In genomic region chr12:64221656-64222010, GRCh38 we compare ENCODE assay signal across 8 cellular contexts. TPM values are rescaled to one million over a fixed set of nuclear protein-coding genes. Genes with fewer than 3 reads are reported as not detected.
DNase-seq lines count a peak whose midpoint lies in the region; ATAC-seq and TF ChIP-seq lines count a peak whose summit lies in the region.

No MANE protein-coding gene starts in this region.

- CTCF ChIA-PET in activated CD4-positive, alpha-beta T cell treated with anti-CD3 and anti-CD28 coated beads for 36 hours (lab: Charles Lee): interaction anchor here (0.7 to 1.4 kb wide), 3 partner anchors 366 to 935 kb away, joined by 3 to 6 read pairs (median 4); partner anchors contain the start of gene SRGAP1

- DNase-seq in activated CD4-positive, alpha-beta T cell treated with anti-CD3 and anti-CD28 coated beads for 36 hours: peak; percentile 74
- DNase-seq in activated CD4-positive, alpha-beta T cell treated with anti-CD3 and anti-CD28 coated beads, Interleukin-2, amount 50 U/mL, for 1 hour: no peak
- DNase-seq in NCI-H187 (lab: John Stamatoyannopoulos, UW) (peak; percentile 78 to 95), T-helper 9 cell (peak; percentile 47), cerebellum (ENCODE audit: low spot score) (peak; percentile 72), kidney epithelial cell (ENCODE audit: low read depth) (peak; percentile 43)
- peak; percentile 16 to 55 (median 47) for DNase-seq in stimulated activated CD4-positive, alpha-beta T cell treated with anti-CD3 and anti-CD28 coated beads, Interleukin-12 subunit alpha, Interleukin-12 subunit beta, amount 100 ng/mL, for 48 hours (ENCODE audit: low read depth in 2 of 3, low spot score in 1 of 3)

- peaks cover 3% of the 10 kb centered on the region for H3K36me3 Mint-ChIP-seq in activated CD4-positive, alpha-beta T cell treated with anti-CD3 and anti-CD28 coated beads for 36 hours (ENCODE audit: low read depth)

- H3K9me3 Mint-ChIP-seq in activated CD4-positive, alpha-beta T cell treated with anti-CD3 and anti-CD28 coated beads for 36 hours (ENCODE audit: low read depth): no peaks in the 10 kb centered on the region

- POLR2A ChIA-PET in activated CD4-positive, alpha-beta T cell treated with anti-CD3 and anti-CD28 coated beads for 36 hours (lab: Charles Lee): no interaction called here

- peak overlapping the region; percentile 75 for H3K4me3 ChIP-seq in kidney epithelial cell (ENCODE audit: low read depth, low read length)

- H3K27ac Mint-ChIP-seq in activated CD4-positive, alpha-beta T cell treated with anti-CD3 and anti-CD28 coated beads for 36 hours: peak overlapping the region; percentile 96

- peaks cover 30% of the 10 kb centered on the region for H3K4me1 Mint-ChIP-seq in activated CD4-positive, alpha-beta T cell treated with anti-CD3 and anti-CD28 coated beads for 36 hours

- H3K36me3 ChIP-seq in kidney epithelial cell (ENCODE audit: control insufficient read depth, insufficient read depth, low read length): no peaks in the 10 kb centered on the region

- peak; percentile 52 for ATAC-seq in activated CD4-positive, alpha-beta T cell treated with anti-CD3 and anti-CD28 coated beads for 36 hours
- ATAC-seq in HG02884 (IDR thresholded peaks at IDR 0.05; ENCODE audit: unreplicated experiment): peak; percentile 23

- H3K4me3 Mint-ChIP-seq in activated CD4-positive, alpha-beta T cell treated with anti-CD3 and anti-CD28 coated beads for 36 hours: peak overlapping the region; percentile 92

- H3K27me3 ChIP-seq in kidney epithelial cell (ENCODE audit: control insufficient read depth, insufficient read depth, low read length): no peaks in the 10 kb centered on the region

- TF ChIP-seq CTCF in kidney epithelial cell (IDR thresholded peaks at IDR 0.05; ENCODE audit: insufficient read depth, low read length, poor library complexity, severe bottlenecking): no peak

- peaks cover 3% of the 10 kb centered on the region for H3K27me3 Mint-ChIP-seq in activated CD4-positive, alpha-beta T cell treated with anti-CD3 and anti-CD28 coated beads for 36 hours

- intact Hi-C loops in activated CD4-positive, alpha-beta T cell treated with anti-CD3 and anti-CD28 coated beads for 36 hours (cut with DNase I, micrococcal nuclease): loop anchor here (1.0 to 5.0 kb wide), 7 partner anchors 183 to 1959 kb away; partner anchors contain the start of genes XPOT (in 2 of the 2), GNS (in 1 of the 2), RASSF3 (in 1 of the 2) and SRGAP1 (in 1 of the 2)

RNA-seq across cellular contexts. Expression of gene KICS2, which starts 0.5 kb away (rescaled TPM):
- 10 to 100 TPM; 15.1 to 16.6 TPM for total RNA-seq in activated CD4-positive, alpha-beta T cell treated with anti-CD3 and anti-CD28 coated beads for 36 hours
- total RNA-seq in cerebellum (7.2 TPM), kidney epithelial cell (5.2 and 11.4 TPM in 2 replicates)
